Comparison of ENCODE assay signal across 8 cellular contexts in genomic region chr6:157021267-157022021, GRCh38.
DNase-seq lines count a peak whose midpoint lies in the region; ATAC-seq and TF ChIP-seq lines count a peak whose summit lies in the region.

No MANE protein-coding gene starts in this region.

- H3K27ac ChIP-seq in dorsolateral prefrontal cortex = peak overlapping the region; percentile 89 to 100 (median 99)
- H3K27ac ChIP-seq in lower lobe of right lung = peak overlapping the region; percentile 98

- POLR2A ChIA-PET in activated CD4-positive, alpha-beta memory T cell treated with anti-CD3 and anti-CD28 coated beads for 36 hours (lab: Charles Lee) = interaction anchor here (1.1 to 3.9 kb wide), 12 partner anchors 8 to 1707 kb away, joined by 3 to 24 read pairs (median 4); partner anchors contain the start of genes ARID1B and TFB1M

- H3K4me1 Mint-ChIP-seq in activated CD4-positive, alpha-beta memory T cell treated with anti-CD3 and anti-CD28 coated beads for 36 hours (ENCODE audit: low read depth) = peaks cover 47% of the 10 kb centered on the region

- H3K9me3 ChIP-seq in lower lobe of right lung = no peaks in the 10 kb centered on the region

- DNase-seq in CD1c-positive myeloid dendritic cell (ENCODE audit: extremely low spot score) (peak; percentile 87), GM19240 (ENCODE audit: insufficient read length, low spot score) (peak; percentile 38), NCI-H526 treated with DMSO at 0.1 percent for 48 hours (lab: John Stamatoyannopoulos, UW) (peak; percentile 76), dorsolateral prefrontal cortex (peak; percentile 82 to 93 (median 89)), lower lobe of right lung (peak; percentile 94)
- peak; percentile 93 for DNase-seq in activated CD4-positive, alpha-beta memory T cell treated with anti-CD3 and anti-CD28 coated beads for 36 hours
- peak; percentile 68 to 80 (median 75) for DNase-seq in stimulated activated CD4-positive, alpha-beta T cell treated with anti-CD3 and anti-CD28 coated beads, TNF-alpha, amount 100 ng/mL, for 1 hour (ENCODE audit: low read depth in 3 of 3, low spot score in 1 of 3)

- H3K36me3 ChIP-seq in lower lobe of right lung = no peaks in the 10 kb centered on the region

- CTCF ChIA-PET in activated CD4-positive, alpha-beta memory T cell treated with anti-CD3 and anti-CD28 coated beads for 36 hours (lab: Charles Lee) = interaction anchor here (0.6 to 1.5 kb wide), 4 partner anchors 169 to 363 kb away, joined by 3 to 7 read pairs (median 4); no protein-coding TSS in a partner anchor

- TF ChIP-seq CTCF in dorsolateral prefrontal cortex (IDR thresholded peaks at IDR 0.05 in 54 of 56, conservative IDR thresholded peaks at IDR 0.05 in 2 of 56; ENCODE audit: low read depth in 1 of 56, partially characterized antibody in 56 of 56) (peak in 51 of 56 donors; percentile 5 to 67 (median 43)), lower lobe of right lung (IDR thresholded peaks at IDR 0.05) (peak; percentile 57)

- ATAC-seq in HG03442 (IDR thresholded peaks at IDR 0.05; ENCODE audit: unreplicated experiment) = peak; percentile 71
- peak; percentile 96 to 97 for ATAC-seq in lower lobe of right lung

- peak overlapping the region; percentile 99 for H3K27ac Mint-ChIP-seq in activated CD4-positive, alpha-beta memory T cell treated with anti-CD3 and anti-CD28 coated beads for 36 hours

- H3K36me3 Mint-ChIP-seq in activated CD4-positive, alpha-beta memory T cell treated with anti-CD3 and anti-CD28 coated beads for 36 hours = no peaks in the 10 kb centered on the region

- H3K27me3 ChIP-seq in dorsolateral prefrontal cortex = no peaks in the 10 kb centered on the region
- H3K27me3 ChIP-seq in lower lobe of right lung (ENCODE audit: low read depth) = no peaks in the 10 kb centered on the region

- H3K4me3 Mint-ChIP-seq in activated CD4-positive, alpha-beta memory T cell treated with anti-CD3 and anti-CD28 coated beads for 36 hours = peak overlapping the region; percentile 87

- peaks cover 5% of the 10 kb centered on the region for H3K9me3 Mint-ChIP-seq in activated CD4-positive, alpha-beta memory T cell treated with anti-CD3 and anti-CD28 coated beads for 36 hours

- H3K4me3 ChIP-seq in dorsolateral prefrontal cortex = peak overlapping the region; percentile 48 to 98 (median 83)
- H3K4me3 ChIP-seq in lower lobe of right lung = peak overlapping the region; percentile 75

- H3K27me3 Mint-ChIP-seq in activated CD4-positive, alpha-beta memory T cell treated with anti-CD3 and anti-CD28 coated beads for 36 hours = no peaks in the 10 kb centered on the region

- intact Hi-C loops in activated CD4-positive, alpha-beta memory T cell treated with anti-CD3 and anti-CD28 coated beads for 36 hours (cut with micrococcal nuclease) = loop anchor here (1.0 to 5.0 kb wide), 9 partner anchors 33 to 1707 kb away; partner anchors contain the start of gene TFB1M
- intact Hi-C loops in dorsolateral prefrontal cortex (cut with DNase I) (loop anchor here (1.0 to 10.0 kb wide), 7 partner anchors 144 to 457 kb away; no protein-coding TSS in a partner anchor), lower lobe of right lung (cut with DNase I) (no loop called here)

- H3K4me1 ChIP-seq in lower lobe of right lung = peaks cover 36% of the 10 kb centered on the region

Comparison
In these comparisons a context has a peak if more than half of its experiments do, and no peak if none do; other contexts are left out.
1. Peak in every context shown above with its lines: DNase-seq, ATAC-seq, H3K4me3 ChIP-seq and H3K27ac ChIP-seq.
2. DNase-seq: peak in every context shown above with its lines; median percentile 94 in lower lobe of right lung; 93 in activated CD4-positive, alpha-beta memory T cell treated with anti-CD3 and anti-CD28 coated beads for 36 hours; 89 in dorsolateral prefrontal cortex; 87 in CD1c-positive myeloid dendritic cell; 76 in NCI-H526 treated with DMSO at 0.1 percent for 48 hours; 75 in stimulated activated CD4-positive, alpha-beta T cell treated with anti-CD3 and anti-CD28 coated beads, TNF-alpha, amount 100 ng/mL, for 1 hour; 38 in GM19240.